Comparison of ENCODE assay signal across 10 cellular contexts in the genomic region with DNA sequence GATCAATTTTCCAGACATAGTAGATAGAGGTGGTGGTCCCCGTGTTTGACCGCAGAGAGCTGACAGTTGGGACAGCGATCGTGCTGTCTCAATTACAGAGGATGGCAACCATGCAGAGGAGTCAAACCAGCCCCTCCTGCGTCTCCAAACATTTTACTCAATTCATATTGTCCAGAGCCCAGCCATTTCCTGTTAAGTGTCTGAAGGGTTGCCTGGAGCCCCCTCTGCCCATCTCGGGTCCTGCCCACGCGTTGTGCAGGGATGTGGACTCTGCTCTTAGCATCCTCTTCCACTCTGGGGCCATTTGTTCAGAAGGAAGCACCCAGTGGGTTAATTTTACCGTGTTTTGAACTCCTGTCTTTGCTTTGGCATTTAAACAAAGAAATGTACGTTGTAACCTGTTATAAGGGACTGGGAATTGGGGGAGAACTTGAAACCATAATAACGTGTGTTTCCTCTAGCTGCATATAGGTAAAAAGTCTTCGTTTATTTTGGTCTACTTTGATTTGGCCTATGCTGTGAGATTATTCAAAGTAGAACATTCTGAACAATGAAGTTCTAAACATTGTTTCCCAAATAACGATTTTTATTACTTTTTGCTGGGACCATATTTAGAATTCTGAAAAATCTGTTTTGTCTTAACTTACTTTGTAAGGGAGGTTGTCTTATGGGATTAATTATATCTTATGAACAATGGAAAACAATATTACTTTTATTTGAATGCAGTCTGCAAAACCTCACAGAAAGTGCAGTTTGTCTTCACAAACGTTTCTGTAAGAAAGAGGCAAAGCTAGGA. TPM values are rescaled to one million over a fixed set of nuclear protein-coding genes. Genes with fewer than 3 reads are reported as not detected.
DNase-seq lines count a peak whose midpoint lies in the region; ATAC-seq and TF ChIP-seq lines count a peak whose summit lies in the region.
"Had no signal": no experiment of that assay in that cellular context is flagged by ENCODE, and none has a peak within 500 bp of the region (broad histone marks: within the 10 kb centered on the region; RNA-seq: fewer than 3 reads in every experiment).

No MANE protein-coding gene starts in this region.

- CTCF ChIA-PET in HEK293T (lab: Yijun Ruan, JAX) (interaction anchor here (0.6 to 0.7 kb wide), 3 partner anchors 9 to 13 kb away, joined by 3 to 5 read pairs (median 3); no protein-coding TSS in a partner anchor), WTC11 (lab: Charles Lee) (no interaction called here)

- H3K27ac Mint-ChIP-seq in WTC11 = no peak overlapping the region

- in situ Hi-C loops in gastrocnemius medialis (cut with MboI; ENCODE audit: low sequenced_read_pairs in 4 of 4) = no loop called here

- H3K4me3 ChIP-seq in iPS-11a (ENCODE audit: low read depth, low read length) (peak overlapping the region; percentile 51), gastrocnemius medialis (peak overlapping the region; percentile 60 to 79 (median 62))

- H3K4me1 ChIP-seq in gastrocnemius medialis = peaks cover 9 to 18% of the 10 kb centered on the region in 2 donors

- TF ChIP-seq CTCF in WTC11 (IDR thresholded peaks at IDR 0.05) (no peak), gastrocnemius medialis (IDR thresholded peaks at IDR 0.05 in 4 of 5, conservative IDR thresholded peaks at IDR 0.05 in 1 of 5) (no peak)

- no peaks in the 10 kb centered on the region for H3K36me3 Mint-ChIP-seq in WTC11

- no peaks in the 10 kb centered on the region for H3K36me3 ChIP-seq in gastrocnemius medialis

- ATAC-seq in WTC11 = peak; percentile 10
- no peak for ATAC-seq in gastrocnemius medialis
- ATAC-seq in GM21526 (IDR thresholded peaks at IDR 0.05; ENCODE audit: low FRiP score, unreplicated experiment) = no peak

- H3K27me3 Mint-ChIP-seq in WTC11 (ENCODE audit: low read depth) = peaks cover 91% of the 10 kb centered on the region

- DNase-seq in HEK293T (ENCODE audit: extremely low spot score) = peak; percentile 14
- DNase-seq in WTC11 (ENCODE audit: low spot score) = no peak
- DNase-seq in gastrocnemius medialis = no peak
- no peak for DNase-seq in NCI-H1436 treated with DMSO at 0.1 percent for 48 hours (lab: John Stamatoyannopoulos, UW)
- DNase-seq in mesenteric fat pad (ENCODE audit: low spot score) = no peak
- DNase-seq in stimulated activated CD4-positive, alpha-beta T cell treated with anti-CD3 and anti-CD28 coated beads, Interleukin-4, amount 100 ng/mL, for 4 hours = no peak
- DNase-seq: DND-41, T-helper 2 cell had no signal

- peaks cover 38 to 53% (median 46%) of the 10 kb centered on the region in 3 donors for H3K27me3 ChIP-seq in gastrocnemius medialis

- H3K4me1 Mint-ChIP-seq in WTC11 = peaks cover 23% of the 10 kb centered on the region

- peak overlapping the region; percentile 85 for H3K4me3 Mint-ChIP-seq in WTC11

- no peaks in the 10 kb centered on the region for H3K9me3 ChIP-seq in gastrocnemius medialis

- intact Hi-C loops in gastrocnemius medialis (cut with DNase I; ENCODE audit: low total_unique reads) = no loop called here

- no peak for TF ChIP-seq POLR2A in gastrocnemius medialis (IDR thresholded peaks at IDR 0.05)

- H3K27ac ChIP-seq in gastrocnemius medialis = peak overlapping the region; percentile 22 to 64 (median 64)

- no peaks in the 10 kb centered on the region for H3K9me3 Mint-ChIP-seq in WTC11

- POLR2A ChIA-PET in HEK293T (lab: Yijun Ruan, JAX) = no interaction called here
- POLR2A ChIA-PET in WTC11 (lab: Charles Lee) = no interaction called here

TF ChIP-seq in HEK293T, 16 proteins besides CTCF, POLR2A, EP300 and RAD21:
- TF ChIP-seq, protein P1, sequence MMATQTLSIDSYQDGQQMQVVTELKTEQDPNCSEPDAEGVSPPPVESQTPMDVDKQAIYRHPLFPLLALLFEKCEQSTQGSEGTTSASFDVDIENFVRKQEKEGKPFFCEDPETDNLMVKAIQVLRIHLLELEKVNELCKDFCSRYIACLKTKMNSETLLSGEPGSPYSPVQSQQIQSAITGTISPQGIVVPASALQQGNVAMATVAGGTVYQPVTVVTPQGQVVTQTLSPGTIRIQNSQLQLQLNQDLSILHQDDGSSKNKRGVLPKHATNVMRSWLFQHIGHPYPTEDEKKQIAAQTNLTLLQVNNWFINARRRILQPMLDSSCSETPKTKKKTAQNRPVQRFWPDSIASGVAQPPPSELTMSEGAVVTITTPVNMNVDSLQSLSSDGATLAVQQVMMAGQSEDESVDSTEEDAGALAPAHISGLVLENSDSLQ (IDR thresholded peaks at IDR 0.05) = no peak
- TF ChIP-seq LEF1 (IDR thresholded peaks at IDR 0.05; ENCODE audit: borderline replicate concordance) (no peak), FOXK2 (IDR thresholded peaks at IDR 0.05) (no peak), SUZ12 (IDR thresholded peaks at IDR 0.05) (no peak), ZNF384 (IDR thresholded peaks at IDR 0.05) (no peak), BHLHE40 (IDR thresholded peaks at IDR 0.05; ENCODE audit: borderline replicate concordance) (no peak), ELF4 (IDR thresholded peaks at IDR 0.05) (no peak), L3MBTL2 (conservative IDR thresholded peaks at IDR 0.05) (no peak), NFRKB (IDR thresholded peaks at IDR 0.05) (no peak), FOXA1 (IDR thresholded peaks at IDR 0.05) (no peak), FOXM1 (IDR thresholded peaks at IDR 0.05; ENCODE audit: borderline replicate concordance) (no peak), SP1 (IDR thresholded peaks at IDR 0.05) (no peak)

TF ChIP-seq in WTC11, 78 proteins besides CTCF, POLR2A, EP300 and RAD21 (continues in another document):
- TF ChIP-seq IRF2 (CRISPR knock-in tag; IDR thresholded peaks at IDR 0.05; ENCODE audit: borderline replicate concordance, low read depth) (no peak), NR1H2 (CRISPR knock-in tag; IDR thresholded peaks at IDR 0.05) (no peak), RELA (CRISPR knock-in tag; IDR thresholded peaks at IDR 0.05; ENCODE audit: borderline replicate concordance) (no peak)
- TF ChIP-seq, protein P2, sequence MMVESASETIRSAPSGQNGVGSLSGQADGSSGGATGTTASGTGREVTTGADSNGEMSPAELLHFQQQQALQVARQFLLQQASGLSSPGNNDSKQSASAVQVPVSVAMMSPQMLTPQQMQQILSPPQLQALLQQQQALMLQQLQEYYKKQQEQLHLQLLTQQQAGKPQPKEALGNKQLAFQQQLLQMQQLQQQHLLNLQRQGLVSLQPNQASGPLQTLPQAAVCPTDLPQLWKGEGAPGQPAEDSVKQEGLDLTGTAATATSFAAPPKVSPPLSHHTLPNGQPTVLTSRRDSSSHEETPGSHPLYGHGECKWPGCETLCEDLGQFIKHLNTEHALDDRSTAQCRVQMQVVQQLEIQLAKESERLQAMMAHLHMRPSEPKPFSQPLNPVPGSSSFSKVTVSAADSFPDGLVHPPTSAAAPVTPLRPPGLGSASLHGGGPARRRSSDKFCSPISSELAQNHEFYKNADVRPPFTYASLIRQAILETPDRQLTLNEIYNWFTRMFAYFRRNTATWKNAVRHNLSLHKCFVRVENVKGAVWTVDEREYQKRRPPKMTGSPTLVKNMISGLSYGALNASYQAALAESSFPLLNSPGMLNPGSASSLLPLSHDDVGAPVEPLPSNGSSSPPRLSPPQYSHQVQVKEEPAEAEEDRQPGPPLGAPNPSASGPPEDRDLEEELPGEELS (CRISPR knock-in tag; IDR thresholded peaks at IDR 0.05) = no peak
- TF ChIP-seq, protein P3, sequence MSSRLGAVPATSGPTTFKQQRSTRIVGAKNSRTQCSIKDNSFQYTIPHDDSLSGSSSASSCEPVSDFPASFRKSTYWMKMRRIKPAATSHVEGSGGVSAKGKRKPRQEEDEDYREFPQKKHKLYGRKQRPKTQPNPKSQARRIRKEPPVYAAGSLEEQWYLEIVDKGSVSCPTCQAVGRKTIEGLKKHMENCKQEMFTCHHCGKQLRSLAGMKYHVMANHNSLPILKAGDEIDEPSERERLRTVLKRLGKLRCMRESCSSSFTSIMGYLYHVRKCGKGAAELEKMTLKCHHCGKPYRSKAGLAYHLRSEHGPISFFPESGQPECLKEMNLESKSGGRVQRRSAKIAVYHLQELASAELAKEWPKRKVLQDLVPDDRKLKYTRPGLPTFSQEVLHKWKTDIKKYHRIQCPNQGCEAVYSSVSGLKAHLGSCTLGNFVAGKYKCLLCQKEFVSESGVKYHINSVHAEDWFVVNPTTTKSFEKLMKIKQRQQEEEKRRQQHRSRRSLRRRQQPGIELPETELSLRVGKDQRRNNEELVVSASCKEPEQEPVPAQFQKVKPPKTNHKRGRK (CRISPR knock-in tag; IDR thresholded peaks at IDR 0.05; ENCODE audit: borderline replicate concordance) = no peak
- TF ChIP-seq, protein P4, sequence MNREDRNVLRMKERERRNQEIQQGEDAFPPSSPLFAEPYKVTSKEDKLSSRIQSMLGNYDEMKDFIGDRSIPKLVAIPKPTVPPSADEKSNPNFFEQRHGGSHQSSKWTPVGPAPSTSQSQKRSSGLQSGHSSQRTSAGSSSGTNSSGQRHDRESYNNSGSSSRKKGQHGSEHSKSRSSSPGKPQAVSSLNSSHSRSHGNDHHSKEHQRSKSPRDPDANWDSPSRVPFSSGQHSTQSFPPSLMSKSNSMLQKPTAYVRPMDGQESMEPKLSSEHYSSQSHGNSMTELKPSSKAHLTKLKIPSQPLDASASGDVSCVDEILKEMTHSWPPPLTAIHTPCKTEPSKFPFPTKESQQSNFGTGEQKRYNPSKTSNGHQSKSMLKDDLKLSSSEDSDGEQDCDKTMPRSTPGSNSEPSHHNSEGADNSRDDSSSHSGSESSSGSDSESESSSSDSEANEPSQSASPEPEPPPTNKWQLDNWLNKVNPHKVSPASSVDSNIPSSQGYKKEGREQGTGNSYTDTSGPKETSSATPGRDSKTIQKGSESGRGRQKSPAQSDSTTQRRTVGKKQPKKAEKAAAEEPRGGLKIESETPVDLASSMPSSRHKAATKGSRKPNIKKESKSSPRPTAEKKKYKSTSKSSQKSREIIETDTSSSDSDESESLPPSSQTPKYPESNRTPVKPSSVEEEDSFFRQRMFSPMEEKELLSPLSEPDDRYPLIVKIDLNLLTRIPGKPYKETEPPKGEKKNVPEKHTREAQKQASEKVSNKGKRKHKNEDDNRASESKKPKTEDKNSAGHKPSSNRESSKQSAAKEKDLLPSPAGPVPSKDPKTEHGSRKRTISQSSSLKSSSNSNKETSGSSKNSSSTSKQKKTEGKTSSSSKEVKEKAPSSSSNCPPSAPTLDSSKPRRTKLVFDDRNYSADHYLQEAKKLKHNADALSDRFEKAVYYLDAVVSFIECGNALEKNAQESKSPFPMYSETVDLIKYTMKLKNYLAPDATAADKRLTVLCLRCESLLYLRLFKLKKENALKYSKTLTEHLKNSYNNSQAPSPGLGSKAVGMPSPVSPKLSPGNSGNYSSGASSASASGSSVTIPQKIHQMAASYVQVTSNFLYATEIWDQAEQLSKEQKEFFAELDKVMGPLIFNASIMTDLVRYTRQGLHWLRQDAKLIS (CRISPR knock-in tag; IDR thresholded peaks at IDR 0.05; ENCODE audit: borderline replicate concordance) = no peak

RNA-seq across cellular contexts. Expression of a gene that starts 0.9 kb away (rescaled TPM):
- total RNA-seq in WTC11 (2021) = 1.1 to 1.3 TPM (median 1.1 TPM) in 3 replicates
- total RNA-seq in gastrocnemius medialis = 10 to 100 TPM; 19.2 to 36.4 (median 32.7) TPM
- total RNA-seq in mesenteric fat pad = 132 TPM
